19 cellular contexts compared by ENCODE assay signal in genomic region chr10:63137306-63137705, GRCh38. TPM values are rescaled to one million over a fixed set of nuclear protein-coding genes. Genes with fewer than 3 reads are reported as not detected.
DNase-seq lines count a peak whose midpoint lies in the region; ATAC-seq, FAIRE-seq and TF ChIP-seq lines count a peak whose summit lies in the region.
"Had no signal": no experiment of that assay in that cellular context is flagged by ENCODE, and none has a peak within 500 bp of the region (broad histone marks: within the 10 kb centered on the region; RNA-seq: fewer than 3 reads in every experiment).

No MANE protein-coding gene starts in this region.

- H3K27ac ChIP-seq in brain microvascular endothelial cell, result no peak overlapping the region
- H3K27ac ChIP-seq in liver (ENCODE audit: low read depth in 1 of 2, low read length in 2 of 2), result peak overlapping the region; percentile 37 to 98
- H3K27ac ChIP-seq in thyroid gland, result peak overlapping the region in 1 of 3 donors; percentile 0
- H3K27ac ChIP-seq: KMS-11, RWPE1, transverse colon had no signal

- H3K4me1 ChIP-seq in liver (ENCODE audit: control insufficient read depth in 4 of 4, insufficient read depth in 4 of 4, low read length in 3 of 4) (peaks cover 2 to 26% (median 7%) of the 10 kb centered on the region in 4 donors), thyroid gland (peaks cover 37 to 40% of the 10 kb centered on the region in 2 donors)

- WGBS in liver, result 41% methylated on average over 2 of the region's 2 CpGs
- WGBS in thyroid gland, 2 donors, result 52 to 61% methylated on average over 2 of the region's 2 CpGs

- H3K36me3 ChIP-seq in brain microvascular endothelial cell (replicated peaks), result no peaks in the 10 kb centered on the region
- peaks cover 0 to 3% (median 2%) of the 10 kb centered on the region in 4 donors for H3K36me3 ChIP-seq in liver (ENCODE audit: control insufficient read depth in 4 of 4, insufficient read depth in 3 of 4, low read depth in 1 of 4, low read length in 3 of 4)
- H3K36me3 ChIP-seq in thyroid gland, result no peaks in the 10 kb centered on the region
- H3K36me3 ChIP-seq: transverse colon had no signal

- intact Hi-C loops in thyroid gland (cut with DNase I), result no loop called here

- no peaks in the 10 kb centered on the region for H3K9me3 ChIP-seq in liver (ENCODE audit: control insufficient read depth in 4 of 4, low read length in 3 of 4)
- H3K9me3 ChIP-seq in thyroid gland, result no peaks in the 10 kb centered on the region
- H3K9me3 ChIP-seq: transverse colon had no signal

- TF ChIP-seq RAD21 in liver (IDR thresholded peaks at IDR 0.05), result no peak

- in situ Hi-C loops in brain microvascular endothelial cell (cut with HindIII; ENCODE audit: low pct_ligation_motif_present, low sequenced_read_pairs), result no loop called here

- TF ChIP-seq POLR2A in H54 (IDR thresholded peaks at IDR 0.05; ENCODE audit: low read depth, low read length) (no peak), thyroid gland (IDR thresholded peaks at IDR 0.05) (no peak)

- H3K4me3 ChIP-seq in brain microvascular endothelial cell (ENCODE audit: low read depth, low read length), result no peak overlapping the region
- H3K4me3 ChIP-seq in liver (ENCODE audit: low read depth in 1 of 3, low read length in 3 of 3), result no peak overlapping the region
- no peak overlapping the region for H3K4me3 ChIP-seq in thyroid gland (replicated peaks in 1 of 3)
- H3K4me3 ChIP-seq: transverse colon had no signal

- ATAC-seq in HG02571 (IDR thresholded peaks at IDR 0.05; ENCODE audit: unreplicated experiment) (no peak), HG03432 (IDR thresholded peaks at IDR 0.05; ENCODE audit: unreplicated experiment) (no peak), omental fat pad (ENCODE audit: low FRiP score) (no peak)
- ATAC-seq: activated T-helper 17 cell treated with anti-CD3 and anti-CD28 coated beads, Interleukin-2, amount 50 U/mL, for 72 hours; left ventricle myocardium superior had no signal

- DNase-seq in AG20443 (ENCODE audit: low spot score) (peak; percentile 47), H54 (ENCODE audit: insufficient read length, low spot score) (no peak), brain microvascular endothelial cell (peak; percentile 44), thyroid gland (no peak), omental fat pad (ENCODE audit: low spot score) (no peak)
- DNase-seq: activated CD4-positive, alpha-beta T cell treated with anti-CD3 and anti-CD28 coated beads, Interleukin-2, amount 50 U/mL, for 1 hour; DMS79; left ventricle myocardium superior; NCI-H1930; NCI-H82; stimulated activated CD4-positive, alpha-beta T cell treated with anti-CD3 and anti-CD28 coated beads, Interleukin-12 subunit alpha, Interleukin-12 subunit beta, amount 100 ng/mL, for 4 hours; transverse colon had no signal

- FAIRE-seq in H54 (lab: Jason Lieb, UNC), result peak; percentile 62
- FAIRE-seq: GM12892 had no signal

- H3K27me3 ChIP-seq in brain microvascular endothelial cell (replicated peaks) (no peaks in the 10 kb centered on the region), liver (ENCODE audit: control insufficient read depth in 4 of 4, insufficient read depth in 4 of 4, low read length in 3 of 4) (no peaks in the 10 kb centered on the region), thyroid gland (no peaks in the 10 kb centered on the region)
- H3K27me3 ChIP-seq: transverse colon had no signal

- TF ChIP-seq CTCF in brain microvascular endothelial cell (IDR thresholded peaks at IDR 0.05; ENCODE audit: low read depth, low read length, missing control alignments) (no peak), liver (IDR thresholded peaks at IDR 0.05; ENCODE audit: low read depth, low read length, missing input control) (no peak), thyroid gland (IDR thresholded peaks at IDR 0.05) (no peak), omental fat pad (IDR thresholded peaks at IDR 0.05) (no peak)

- H3K9ac ChIP-seq in liver (ENCODE audit: low read depth in 1 of 2, low read length in 2 of 2), result no peak overlapping the region
- H3K9ac ChIP-seq: KMS-11 had no signal

TF ChIP-seq in liver, 16 proteins besides CTCF, POLR2A, EP300 and RAD21:
- no peak for TF ChIP-seq EGR1 (IDR thresholded peaks at IDR 0.05; ENCODE audit: low read depth in 2 of 2)
- peak; percentile 24 to 38 for TF ChIP-seq JUND (IDR thresholded peaks at IDR 0.05)
- TF ChIP-seq SP1 (IDR thresholded peaks at IDR 0.05), result peak; percentile 69
- no peak for TF ChIP-seq YY1 (IDR thresholded peaks at IDR 0.05)
- no peak for TF ChIP-seq NR2F2 (IDR thresholded peaks at IDR 0.05)
- no peak for TF ChIP-seq REST (IDR thresholded peaks at IDR 0.05)
- TF ChIP-seq GABPA (IDR thresholded peaks at IDR 0.05 in 1 of 2, conservative IDR thresholded peaks at IDR 0.05 in 1 of 2), result no peak
- TF ChIP-seq MAX (IDR thresholded peaks at IDR 0.05), result no peak
- TF ChIP-seq HNF4G (IDR thresholded peaks at IDR 0.05), result peak; percentile 31
- no peak for TF ChIP-seq TAF1 (conservative IDR thresholded peaks at IDR 0.05)
- TF ChIP-seq ATF3 (IDR thresholded peaks at IDR 0.05), result peak; percentile 66
- TF ChIP-seq FOXA2 (IDR thresholded peaks at IDR 0.05), result no peak
- TF ChIP-seq HNF4A (conservative IDR thresholded peaks at IDR 0.05), result peak; percentile 74 to 78
- peak; percentile 28 for TF ChIP-seq ZBTB33 (IDR thresholded peaks at IDR 0.05)
- peak in 1 of 2 donors; percentile 36 for TF ChIP-seq RXRA (IDR thresholded peaks at IDR 0.05)
TF ChIP-seq in liver: peak in this region for 7.

RNA-seq across cellular contexts. Expression of gene NRBF2, which starts 4.2 kb away (rescaled TPM):
- 10 to 100 TPM; 13.7 to 26.0 TPM for total RNA-seq in liver
- 10 to 100 TPM; 18.6 to 31.8 TPM for polyA plus RNA-seq in liver
- 10 to 100 TPM in 3 of 4 donors, 1 to 10 TPM in 1; 9.3 to 25.8 (median 15.2) TPM for total RNA-seq in thyroid gland
- total RNA-seq in omental fat pad, result 10 to 100 TPM; 16.8 to 21.6 (median 19.1) TPM

Comparison
In these comparisons a context has a peak if more than half of its experiments do, and no peak if none do; other contexts are left out.
1. DNase-seq: peak in AG20443 (single experiment) and brain microvascular endothelial cell (single experiment); none in H54 (single experiment), thyroid gland (0 of 2) and omental fat pad (single experiment).